8 cellular contexts compared by ENCODE assay signal in genomic region chr22:39456262-39457046, GRCh38. TPM values are rescaled to one million over a fixed set of nuclear protein-coding genes. Genes with fewer than 3 reads are reported as not detected.
DNase-seq lines count a peak whose midpoint lies in the region; ATAC-seq and TF ChIP-seq lines count a peak whose summit lies in the region.

Gene MGAT3, plus strand, starts transcription at chr22:39457012. Its CDS starts 30,336 bp downstream, at chr22:39487348.

- H3K27ac ChIP-seq in OCI-LY7 (ENCODE audit: low read depth, low read length, poor library complexity, severe bottlenecking) (peak within 1 kb of the TSS; percentile 54), esophagus muscularis mucosa (replicated peaks in 1 of 4) (peak within 1 kb of the TSS; percentile 55 to 75 (median 64))

- H4K20me1 ChIP-seq in OCI-LY7 (ENCODE audit: insufficient read depth, low read length), result no peaks in the 10 kb centered on the region

- WGBS in esophagus muscularis mucosa, result 86% methylated on average over 27 of the region's 70 CpGs

- TF ChIP-seq EP300 in esophagus muscularis mucosa (IDR thresholded peaks at IDR 0.05), result no peak

- POLR2A ChIA-PET in OCI-LY7 (lab: Charles Lee), result no interaction called here

- no peak within 1 kb of the TSS for H2AFZ ChIP-seq in OCI-LY7 (ENCODE audit: low read length)

- ATAC-seq in GM18867 (IDR thresholded peaks at IDR 0.05; ENCODE audit: unreplicated experiment), result no peak
- no peak for ATAC-seq in HG03460 (IDR thresholded peaks at IDR 0.05; ENCODE audit: unreplicated experiment)
- no peak for ATAC-seq in GM21447 (IDR thresholded peaks at IDR 0.05; ENCODE audit: unreplicated experiment)
- no peak for ATAC-seq in HG02642 (IDR thresholded peaks at IDR 0.05; ENCODE audit: poor library complexity, unreplicated experiment)

- H3K4me1 ChIP-seq in OCI-LY7 (ENCODE audit: insufficient read depth, low read length, poor library complexity, severe bottlenecking) (peaks cover 66% of the 10 kb centered on the region), esophagus muscularis mucosa (peaks cover 7 to 24% (median 22%) of the 10 kb centered on the region in 4 donors)

- H3K4me3 ChIP-seq in OCI-LY7 (ENCODE audit: low read depth, low read length, poor library complexity, severe bottlenecking) (peak within 1 kb of the TSS; percentile 76), esophagus muscularis mucosa (peak within 1 kb of the TSS; percentile 56 to 65 (median 58))

- H3K9me3 Mint-ChIP-seq in progenitor cell of endocrine pancreas (ENCODE audit: low read depth), result no peaks in the 10 kb centered on the region

- H3K27ac Mint-ChIP-seq in progenitor cell of endocrine pancreas, result peak within 1 kb of the TSS; percentile 37

- no peaks in the 10 kb centered on the region for H3K9me2 ChIP-seq in OCI-LY7 (ENCODE audit: insufficient read depth, low read length)

- peaks cover 0 to 41% (median 20%) of the 10 kb centered on the region in 4 donors for H3K27me3 ChIP-seq in esophagus muscularis mucosa

- peaks cover 6% of the 10 kb centered on the region for H3K27me3 Mint-ChIP-seq in progenitor cell of endocrine pancreas

- intact Hi-C loops in OCI-LY7 (cut with micrococcal nuclease; ENCODE audit: unreplicated experiment) (no loop called here), esophagus muscularis mucosa (cut with DNase I) (no loop called here)

- H3K36me3 ChIP-seq in OCI-LY7 (ENCODE audit: insufficient read depth, low read length) (peaks cover 50% of the 10 kb centered on the region), esophagus muscularis mucosa (no peaks in the 10 kb centered on the region)

- H3K4me2 ChIP-seq in OCI-LY7 (ENCODE audit: low read length), result peak within 1 kb of the TSS; percentile 85

- H3K79me2 ChIP-seq in OCI-LY7 (ENCODE audit: insufficient read depth, low read depth, low read length), result peaks cover 60% of the 10 kb centered on the region

- peak within 1 kb of the TSS; percentile 79 for H3K4me3 Mint-ChIP-seq in progenitor cell of endocrine pancreas (ENCODE audit: low read depth)

- H3K9me3 ChIP-seq in OCI-LY7 (ENCODE audit: low read length), result no peaks in the 10 kb centered on the region
- H3K9me3 ChIP-seq in esophagus muscularis mucosa, result no peaks in the 10 kb centered on the region

- TF ChIP-seq POLR2A in esophagus muscularis mucosa (IDR thresholded peaks at IDR 0.05; ENCODE audit: low read depth), result no peak

- H3K36me3 Mint-ChIP-seq in progenitor cell of endocrine pancreas (ENCODE audit: insufficient read depth), result no peaks in the 10 kb centered on the region

- no TSS peak for BruUV-seq in OCI-LY7 (replicated peaks; lab: Mats Ljungman, UMichigan)

- DNase-seq in D341Med (ENCODE audit: low spot score) (peak; percentile 54), OCI-LY7 (ENCODE audit: low spot score) (no peak), esophagus muscularis mucosa (ENCODE audit: extremely low spot score) (no peak), progenitor cell of endocrine pancreas (ENCODE audit: low spot score, unreplicated experiment) (no peak)

- TF ChIP-seq CTCF in OCI-LY7 (conservative IDR thresholded peaks at IDR 0.05; ENCODE audit: low read length), result no peak
- TF ChIP-seq CTCF in esophagus muscularis mucosa (IDR thresholded peaks at IDR 0.05), result no peak
- TF ChIP-seq CTCF in progenitor cell of endocrine pancreas (IDR thresholded peaks at IDR 0.05; ENCODE audit: unreplicated experiment), result no peak

- CTCF ChIA-PET in OCI-LY7 (lab: Charles Lee; ENCODE audit: unreplicated experiment), result no interaction called here

- peaks cover 22% of the 10 kb centered on the region for H3K4me1 Mint-ChIP-seq in progenitor cell of endocrine pancreas (ENCODE audit: low read depth)

RNA-seq across cellular contexts. Expression of gene MGAT3, which starts in this region (rescaled TPM):
- 15.4 and 16.3 TPM in 2 replicates for total RNA-seq in OCI-LY7 (2014; rRNA removed; shearing (Covaris generic))
- total RNA-seq in OCI-LY7 (2022) (34.1 and 44.3 TPM in 2 replicates), esophagus muscularis mucosa (1 to 10 TPM; 1.2 to 7.1 (median 3.6) TPM), progenitor cell of endocrine pancreas (28.8 and 32.7 TPM in 2 replicates)
